In the genomic region with DNA sequence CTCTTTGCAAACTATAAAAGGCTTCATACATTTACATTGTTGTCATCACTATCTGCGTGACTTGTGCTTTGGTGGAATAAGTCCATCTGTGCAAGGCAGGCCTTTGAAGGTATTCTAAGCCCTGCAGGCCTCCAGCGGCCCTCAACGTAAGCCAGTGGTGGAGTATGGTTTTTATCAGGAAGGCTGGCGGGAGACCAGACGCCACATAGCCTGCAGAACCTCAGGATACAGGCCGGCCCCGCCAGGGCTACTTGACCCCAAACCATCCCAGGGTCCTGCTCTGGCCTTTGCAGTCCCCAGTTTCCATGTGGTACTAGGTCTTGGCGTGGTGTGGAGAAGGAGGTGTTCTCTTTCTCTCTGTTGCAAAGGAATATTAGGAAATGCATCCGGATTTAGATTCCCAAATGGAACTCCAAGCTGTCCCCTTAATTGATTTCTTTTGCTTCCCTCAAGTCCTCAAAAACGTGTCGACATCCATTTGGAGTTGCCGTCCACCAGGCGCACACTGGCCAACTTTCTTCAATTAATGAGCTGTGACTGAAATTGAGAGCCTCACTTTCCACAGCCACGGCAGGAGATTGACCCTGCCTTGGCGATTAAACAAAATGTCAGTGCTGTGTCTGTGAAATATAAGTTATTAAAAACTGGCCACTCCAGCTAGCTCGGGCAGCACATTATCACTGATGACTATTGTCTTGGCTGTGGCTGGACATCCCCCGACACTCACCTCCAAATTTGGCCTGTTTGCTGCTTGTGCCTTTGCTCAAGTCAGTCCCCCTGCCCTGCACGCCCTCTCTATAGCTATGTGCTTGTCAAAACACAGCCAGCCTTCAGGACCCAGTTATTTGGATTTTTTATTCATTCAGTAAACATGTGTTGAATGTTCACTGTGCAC, we compare ENCODE assay signal across 16 cellular contexts.
DNase-seq lines count a peak whose midpoint lies in the region; ATAC-seq and TF ChIP-seq lines count a peak whose summit lies in the region.
"Had no signal": no experiment of that assay in that cellular context is flagged by ENCODE, and none has a peak within 500 bp of the region (broad histone marks: within the 10 kb centered on the region; RNA-seq: fewer than 3 reads in every experiment).

No MANE protein-coding gene starts in this region.

- no peaks in the 10 kb centered on the region for H3K27me3 Mint-ChIP-seq in glutamatergic neuron (ENCODE audit: unreplicated experiment)
- peaks cover 21 to 45% of the 10 kb centered on the region in 2 donors for H3K27me3 Mint-ChIP-seq in effector memory CD8-positive, alpha-beta T cell

- peaks cover 3% of the 10 kb centered on the region for H3K36me3 Mint-ChIP-seq in glutamatergic neuron (ENCODE audit: unreplicated experiment)
- H3K36me3 Mint-ChIP-seq in effector memory CD8-positive, alpha-beta T cell (ENCODE audit: insufficient read depth): no peaks in the 10 kb centered on the region

- peaks cover 4% of the 10 kb centered on the region for H3K9me3 Mint-ChIP-seq in glutamatergic neuron (ENCODE audit: unreplicated experiment)
- peaks cover 0 to 20% of the 10 kb centered on the region in 2 donors for H3K9me3 Mint-ChIP-seq in effector memory CD8-positive, alpha-beta T cell

- DNase-seq in ELF-1 (ENCODE audit: low read depth, low spot score): peak; percentile 82
- DNase-seq in amniotic epithelial cell (ENCODE audit: low read depth): peak; percentile 64
- DNase-seq in lower lobe of right lung: no peak
- peak; percentile 91 for DNase-seq in sigmoid colon
- no peak for DNase-seq in glutamatergic neuron
- no peak for DNase-seq in stimulated activated naive CD8-positive, alpha-beta T cell treated with anti-CD3 and anti-CD28 coated beads, Interleukin-15, Interleukin-2, amounts not matched to agents 100 U/mL and 50 U/mL, for 24 hours
- no peak for DNase-seq in effector memory CD8-positive, alpha-beta T cell
- DNase-seq in T1000 (lab: John Stamatoyannopoulos, UW): no peak
- DNase-seq: ACHN; CD8-positive, alpha-beta memory T cell; GM23248; KBM-7; NCI-H146; NCI-H2227 treated with DMSO at 0.1 percent for 48 hours; NCI-H526 treated with DMSO at 0.1 percent for 48 hours; Right ventricle myocardium superior had no signal

- H3K4me3 ChIP-seq in lower lobe of right lung (no peak overlapping the region), sigmoid colon (no peak overlapping the region)
- H3K4me3 ChIP-seq: GM23248 had no signal

- H3K4me3 Mint-ChIP-seq in glutamatergic neuron (ENCODE audit: unreplicated experiment): no peak overlapping the region
- no peak overlapping the region for H3K4me3 Mint-ChIP-seq in effector memory CD8-positive, alpha-beta T cell
- H3K4me3 Mint-ChIP-seq: CD8-positive, alpha-beta memory T cell had no signal

- intact Hi-C loops in lower lobe of right lung (cut with DNase I) (no loop called here), sigmoid colon (cut with DNase I) (loop anchor here (2.0 to 5.0 kb wide), 4 partner anchors 15 to 240 kb away; a partner anchor contains a TSS)

- TF ChIP-seq CTCF in lower lobe of right lung (IDR thresholded peaks at IDR 0.05) (no peak), sigmoid colon (IDR thresholded peaks at IDR 0.05) (no peak), glutamatergic neuron (IDR thresholded peaks at IDR 0.05; ENCODE audit: partially characterized antibody, unreplicated experiment) (no peak)

- ATAC-seq in lower lobe of right lung: peak; percentile 15 to 40
- ATAC-seq in stimulated activated naive CD8-positive, alpha-beta T cell treated with anti-CD3 and anti-CD28 coated beads, Interleukin-15, Interleukin-2, amounts not matched to agents 100 U/mL and 50 U/mL, for 24 hours: no peak
- no peak for ATAC-seq in effector memory CD8-positive, alpha-beta T cell (replicated peaks)

- H3K27me3 ChIP-seq in lower lobe of right lung (ENCODE audit: low read depth): no peaks in the 10 kb centered on the region
- no peaks in the 10 kb centered on the region for H3K27me3 ChIP-seq in sigmoid colon

- 92 to 94% methylated on average over 18 of the region's 18 CpGs for WGBS in sigmoid colon, 2 donors

- peak; percentile 66 to 93 (median 82) for TF ChIP-seq EP300 in sigmoid colon (IDR thresholded peaks at IDR 0.05)

- H3K4me1 ChIP-seq in lower lobe of right lung (peaks cover 8% of the 10 kb centered on the region), sigmoid colon (peaks cover 0 to 36% (median 27%) of the 10 kb centered on the region in 4 donors)

- H3K36me3 ChIP-seq in lower lobe of right lung (no peaks in the 10 kb centered on the region), sigmoid colon (no peaks in the 10 kb centered on the region)

- H3K27ac Mint-ChIP-seq in glutamatergic neuron (ENCODE audit: unreplicated experiment): no peak overlapping the region
- no peak overlapping the region for H3K27ac Mint-ChIP-seq in effector memory CD8-positive, alpha-beta T cell
- H3K27ac Mint-ChIP-seq: CD8-positive, alpha-beta memory T cell had no signal

- H3K4me1 Mint-ChIP-seq in glutamatergic neuron (ENCODE audit: low read depth, unreplicated experiment): no peaks in the 10 kb centered on the region
- no peaks in the 10 kb centered on the region for H3K4me1 Mint-ChIP-seq in effector memory CD8-positive, alpha-beta T cell (ENCODE audit: low read depth in 2 of 2)
- H3K4me1 Mint-ChIP-seq: CD8-positive, alpha-beta memory T cell had no signal

- H3K27ac ChIP-seq in lower lobe of right lung (no peak overlapping the region), sigmoid colon (peak overlapping the region in 3 of 4 donors; percentile 74 to 78 (median 78))
- H3K27ac ChIP-seq: GM23248 had no signal

- no peak for TF ChIP-seq POLR2A in sigmoid colon (IDR thresholded peaks at IDR 0.05)

- H3K9me3 ChIP-seq in lower lobe of right lung (peaks cover 10% of the 10 kb centered on the region), sigmoid colon (peaks cover 0 to 8% (median 3%) of the 10 kb centered on the region in 4 donors)

Comparison
In these comparisons a context has a peak if more than half of its experiments do, and no peak if none do; other contexts are left out.
1. DNase-seq: peak in ELF-1 (single experiment), amniotic epithelial cell (single experiment) and sigmoid colon (single experiment); none in lower lobe of right lung (single experiment), glutamatergic neuron (single experiment), stimulated activated naive CD8-positive, alpha-beta T cell treated with anti-CD3 and anti-CD28 coated beads, Interleukin-15, Interleukin-2, amounts not matched to agents 100 U/mL and 50 U/mL, for 24 hours (single experiment), effector memory CD8-positive, alpha-beta T cell (0 of 3) and T1000 (single experiment).
2. ATAC-seq: peak in lower lobe of right lung (2 of 2); none in stimulated activated naive CD8-positive, alpha-beta T cell treated with anti-CD3 and anti-CD28 coated beads, Interleukin-15, Interleukin-2, amounts not matched to agents 100 U/mL and 50 U/mL, for 24 hours (single experiment) and effector memory CD8-positive, alpha-beta T cell (single experiment).